17 cellular contexts compared by ENCODE assay signal in the genomic region with DNA sequence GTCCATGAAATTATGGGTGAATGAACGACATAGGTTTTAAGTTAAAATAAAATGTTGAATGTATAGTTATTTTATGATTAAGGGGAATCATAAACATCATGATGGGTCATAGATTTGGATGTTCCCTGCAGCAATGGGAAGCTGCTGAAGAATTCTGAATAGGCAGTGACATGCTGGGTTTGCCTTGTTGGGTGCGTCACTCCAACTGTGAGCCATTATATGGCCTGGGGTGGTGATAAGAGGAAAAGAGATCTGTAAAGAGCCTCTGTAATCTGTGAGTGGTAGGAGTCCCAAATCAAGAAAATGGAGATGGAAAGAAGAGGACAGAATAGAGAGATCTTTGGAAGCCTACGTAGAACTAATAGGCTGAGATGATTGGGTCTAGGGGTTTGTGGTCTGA. TPM values are rescaled to one million over a fixed set of nuclear protein-coding genes. Genes with fewer than 3 reads are reported as not detected.
A peak's percentile ranks its signal among the peaks of the same experiment; 100 is the strongest.
DNase-seq lines count a peak whose midpoint lies in the region; ATAC-seq and TF ChIP-seq lines count a peak whose summit lies in the region.
"Had no signal": no experiment of that assay in that cellular context is flagged by ENCODE, and none has a peak within 500 bp of the region (broad histone marks: within the 10 kb centered on the region; RNA-seq: fewer than 3 reads in every experiment).

No MANE protein-coding gene starts in this region.

- no peak overlapping the region for H3K9ac ChIP-seq in HUES64 (ENCODE audit: low read depth, low read length)
- H3K9ac ChIP-seq in endodermal cell (ENCODE audit: extremely low read depth, low read length, poor library complexity, severe bottlenecking): no peak overlapping the region
- H3K9ac ChIP-seq in iPS-20b (ENCODE audit: low read depth, low read length): no peak overlapping the region; the same call in 1 of the 2 replicates
- H3K9ac ChIP-seq: BLaER1 treated with 17β-estradiol and CSF1 and Interleukin-3, amounts not matched to agents 10 nM and 100 nM; GM23248 had no signal

- peaks cover 37% of the 10 kb centered on the region for H3K4me1 ChIP-seq in GM23338 (ENCODE audit: insufficient read depth)
- H3K4me1 ChIP-seq in HUES64 (ENCODE audit: insufficient read depth, low read length): peaks cover 42% of the 10 kb centered on the region
- H3K4me1 ChIP-seq in endodermal cell (ENCODE audit: control insufficient read depth, insufficient read depth, low read length): peaks cover 3% of the 10 kb centered on the region
- H3K4me1 ChIP-seq in iPS-20b (ENCODE audit: insufficient read depth, low read length): peaks cover 39% of the 10 kb centered on the region
- H3K4me1 ChIP-seq: BLaER1 treated with 17β-estradiol and CSF1 and Interleukin-3, amounts not matched to agents 10 nM and 100 nM; HAP-1 had no signal

- H3K79me2 ChIP-seq in GM23338 (replicated peaks; ENCODE audit: insufficient read depth): no peaks in the 10 kb centered on the region

- no peak overlapping the region for H2AFZ ChIP-seq in GM23338
- H2AFZ ChIP-seq: GM23248 had no signal

- H3K36me3 Mint-ChIP-seq in GM23338 (ENCODE audit: low read depth) (no peaks in the 10 kb centered on the region), endodermal cell (ENCODE audit: low read depth) (no peaks in the 10 kb centered on the region)
- no peaks in the 10 kb centered on the region for H3K36me3 Mint-ChIP-seq in activated T-cell treated with anti-CD3 and anti-CD28 coated beads, Interleukin-2, amount 50 U/mL, for 4 hours (ENCODE audit: insufficient read depth)
- H3K36me3 Mint-ChIP-seq: CD4-positive, CD25-positive, alpha-beta regulatory T cell had no signal

- H3K4me3 ChIP-seq in GM23338: no peak overlapping the region
- no peak overlapping the region for H3K4me3 ChIP-seq in HUES64 (ENCODE audit: low read length)
- H3K4me3 ChIP-seq in endodermal cell (ENCODE audit: low read length): no peak overlapping the region
- H3K4me3 ChIP-seq in iPS-20b (ENCODE audit: low read length): peak overlapping the region; percentile 58
- H3K4me3 ChIP-seq: BLaER1 treated with 17β-estradiol and CSF1 and Interleukin-3, amounts not matched to agents 10 nM and 100 nM; GM23248; HAP-1 had no signal

- WGBS in HUES64: 43% methylated on average over 3 of the region's 3 CpGs
- WGBS in endodermal cell (ENCODE audit: insufficient coverage in 1 of 2, insufficient read length in 1 of 2), 2 experiments: 56 to 57% methylated on average over 2 to 3 of the region's 3 CpGs

- H3K27me3 ChIP-seq in GM23338 (ENCODE audit: insufficient read depth) (no peaks in the 10 kb centered on the region), HUES64 (ENCODE audit: insufficient read depth, low read length) (no peaks in the 10 kb centered on the region), endodermal cell (ENCODE audit: control insufficient read depth, insufficient read depth, low read length, poor library complexity, severe bottlenecking) (no peaks in the 10 kb centered on the region), iPS-20b (ENCODE audit: insufficient read depth, low read length) (no peaks in the 10 kb centered on the region)
- H3K27me3 ChIP-seq: BLaER1 treated with 17β-estradiol and CSF1 and Interleukin-3, amounts not matched to agents 10 nM and 100 nM had no signal

- TF ChIP-seq CTCF in GM23338 (conservative IDR thresholded peaks at IDR 0.05; ENCODE audit: low read depth in 2 of 2): no peak
- no peak for TF ChIP-seq CTCF in endodermal cell (conservative IDR thresholded peaks at IDR 0.05)

- H3K9me3 ChIP-seq in HUES64 (ENCODE audit: insufficient read depth, low read depth, low read length) (no peaks in the 10 kb centered on the region), endodermal cell (ENCODE audit: control insufficient read depth, low read length) (no peaks in the 10 kb centered on the region), iPS-20b (ENCODE audit: insufficient read depth, low read depth, low read length) (no peaks in the 10 kb centered on the region)
- H3K9me3 ChIP-seq: BLaER1 treated with 17β-estradiol and CSF1 and Interleukin-3, amounts not matched to agents 10 nM and 100 nM; HAP-1 had no signal

- H3K27me3 Mint-ChIP-seq in GM23338 (ENCODE audit: insufficient read depth, low read depth, poor library complexity) (peaks cover 2% of the 10 kb centered on the region), endodermal cell (ENCODE audit: insufficient read depth) (peaks cover 2% of the 10 kb centered on the region)
- peaks cover 18% of the 10 kb centered on the region for H3K27me3 Mint-ChIP-seq in activated T-cell treated with anti-CD3 and anti-CD28 coated beads, Interleukin-2, amount 50 U/mL, for 4 hours (ENCODE audit: low read depth)
- H3K27me3 Mint-ChIP-seq: CD4-positive, CD25-positive, alpha-beta regulatory T cell had no signal

- peak overlapping the region; percentile 45 for H3K4me2 ChIP-seq in GM23338
- H3K4me2 ChIP-seq: BLaER1 treated with 17β-estradiol and CSF1 and Interleukin-3, amounts not matched to agents 10 nM and 100 nM had no signal

- no peaks in the 10 kb centered on the region for H3K36me3 ChIP-seq in GM23338 (ENCODE audit: insufficient read depth)
- H3K36me3 ChIP-seq in HUES64 (ENCODE audit: insufficient read depth, low read length): no peaks in the 10 kb centered on the region
- no peaks in the 10 kb centered on the region for H3K36me3 ChIP-seq in endodermal cell (ENCODE audit: control insufficient read depth, insufficient read depth, low read length)
- H3K36me3 ChIP-seq in iPS-20b (ENCODE audit: insufficient read depth, low read depth, low read length): no peaks in the 10 kb centered on the region
- H3K36me3 ChIP-seq: BLaER1 treated with 17β-estradiol and CSF1 and Interleukin-3, amounts not matched to agents 10 nM and 100 nM; HAP-1 had no signal

- DNase-seq in GM23338 (ENCODE audit: low spot score) (no peak), endodermal cell (peak; percentile 73), NCI-H524 (lab: John Stamatoyannopoulos, UW) (no peak), AG08396 (ENCODE audit: low spot score) (no peak)
- no peak for DNase-seq in activated T-cell treated with anti-CD3 and anti-CD28 coated beads, Interleukin-2, amount 50 U/mL, for 4 hours
- DNase-seq: CD4-positive, CD25-positive, alpha-beta regulatory T cell; DMS53; GM23248; IMR-90; KBM-7 had no signal

- ATAC-seq in GM23338: peak; percentile 65
- no peak for ATAC-seq in GM19467 (IDR thresholded peaks at IDR 0.05; ENCODE audit: unreplicated experiment)
- ATAC-seq in activated T-cell treated with anti-CD3 and anti-CD28 coated beads, Interleukin-2, amount 50 U/mL, for 4 hours: no peak

- H3K9me2 ChIP-seq in GM23338 (ENCODE audit: insufficient read depth): peaks cover 9% of the 10 kb centered on the region

- no peaks in the 10 kb centered on the region for H3K9me3 Mint-ChIP-seq in GM23338
- H3K9me3 Mint-ChIP-seq in endodermal cell: no peaks in the 10 kb centered on the region
- no peaks in the 10 kb centered on the region for H3K9me3 Mint-ChIP-seq in activated T-cell treated with anti-CD3 and anti-CD28 coated beads, Interleukin-2, amount 50 U/mL, for 4 hours

- H3K27ac Mint-ChIP-seq in GM23338 (peak overlapping the region; percentile 87; the same call in 1 of the 2 replicates), endodermal cell (no peak overlapping the region)
- H3K27ac Mint-ChIP-seq: CD4-positive, CD25-positive, alpha-beta regulatory T cell had no signal

- H3K4me1 Mint-ChIP-seq in GM23338 (peaks cover 38% of the 10 kb centered on the region), endodermal cell (peaks cover 37% of the 10 kb centered on the region)
- H3K4me1 Mint-ChIP-seq in activated T-cell treated with anti-CD3 and anti-CD28 coated beads, Interleukin-2, amount 50 U/mL, for 4 hours (ENCODE audit: low read depth): no peaks in the 10 kb centered on the region
- H3K4me1 Mint-ChIP-seq: CD4-positive, CD25-positive, alpha-beta regulatory T cell had no signal

- no peaks in the 10 kb centered on the region for H3F3A ChIP-seq in GM23338 (replicated peaks; ENCODE audit: low read depth)

- H3K27ac ChIP-seq in GM23338 (ENCODE audit: low read depth): no peak overlapping the region
- peak overlapping the region; percentile 75; the same call in 1 of the 2 replicates for H3K27ac ChIP-seq in HUES64 (ENCODE audit: low read depth, low read length)
- H3K27ac ChIP-seq in endodermal cell (ENCODE audit: low read depth, low read length): no peak overlapping the region
- H3K27ac ChIP-seq in iPS-20b (ENCODE audit: low read length): no peak overlapping the region
- H3K27ac ChIP-seq: 22Rv1; BLaER1 treated with 17β-estradiol and CSF1 and Interleukin-3, amounts not matched to agents 10 nM and 100 nM; GM23248 had no signal

- H3K4me3 Mint-ChIP-seq in GM23338: peak overlapping the region; percentile 5; the same call in 1 of the 3 replicates
- H3K4me3 Mint-ChIP-seq in endodermal cell: no peak overlapping the region
- H3K4me3 Mint-ChIP-seq in activated T-cell treated with anti-CD3 and anti-CD28 coated beads, Interleukin-2, amount 50 U/mL, for 4 hours: no peak overlapping the region
- H3K4me3 Mint-ChIP-seq: CD4-positive, CD25-positive, alpha-beta regulatory T cell had no signal

- H4K20me1 ChIP-seq in GM23338 (replicated peaks; ENCODE audit: insufficient read depth): no peaks in the 10 kb centered on the region
- H4K20me1 ChIP-seq: BLaER1 treated with 17β-estradiol and CSF1 and Interleukin-3, amounts not matched to agents 10 nM and 100 nM had no signal

TF ChIP-seq in GM23338, 12 proteins besides CTCF, POLR2A, EP300 and RAD21 (continues in another document):
- no peak for TF ChIP-seq POLR2AphosphoS5 (IDR thresholded peaks at IDR 0.05; ENCODE audit: low read depth)

RNA-seq across cellular contexts. Expression of gene GPR26, which starts 58.1 kb away (rescaled TPM):
- total RNA-seq in GM23338 (2014; rRNA removed; shearing (Covaris generic)): 0.04 and 0.07 TPM in 2 replicates
- polyA plus RNA-seq in GM23338 (2016; fragmentation: Nextera tagmentation; extraction: Ambion mirVana): 0.06 TPM in 1 of 2 replicates, not detected in the other
- polyA plus RNA-seq in HUES64 (2013, experiment 1 of 2): 0.05 TPM
- polyA plus RNA-seq in HUES64 (2013, experiment 2 of 2): not detected
- total RNA-seq in endodermal cell: not detected
- not detected for polyA plus RNA-seq in endodermal cell (2013, experiment 1 of 2)
- polyA plus RNA-seq in endodermal cell (2013, experiment 2 of 2): not detected
- not detected for total RNA-seq in activated T-cell treated with anti-CD3 and anti-CD28 coated beads, Interleukin-2, amount 50 U/mL, for 4 hours
- total RNA-seq: A673; CD4-positive, CD25-positive, alpha-beta regulatory T cell; GM23248; IMR-90 had no signal
- polyA plus RNA-seq: CD4-positive, CD25-positive, alpha-beta regulatory T cell; GM23248; IMR-90 had no signal
